26 cellular contexts compared by ENCODE assay signal in the genomic region with DNA sequence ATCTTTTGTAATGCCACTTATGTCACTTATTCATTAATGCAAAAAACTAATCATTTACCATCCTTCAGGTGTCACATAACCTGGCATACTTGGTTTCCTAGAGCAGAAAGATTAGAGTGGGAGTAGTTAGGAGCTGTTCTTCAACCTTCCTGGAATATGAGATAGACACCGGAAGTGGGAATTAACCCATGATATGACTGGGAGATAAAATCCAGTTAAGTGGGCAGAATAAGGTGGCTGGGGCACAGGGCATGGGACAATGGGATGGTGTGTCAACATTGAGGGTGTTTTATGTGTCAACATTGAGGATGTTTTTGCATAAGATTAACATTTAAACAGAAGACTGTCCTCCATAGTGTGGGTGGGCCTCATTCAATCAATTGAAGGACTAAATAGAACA.
"Had no signal": no experiment of that assay in that cellular context is flagged by ENCODE, and none has a peak within 500 bp of the region (broad histone marks: within the 10 kb centered on the region; RNA-seq: fewer than 3 reads in every experiment).

No MANE protein-coding gene starts in this region.

- ATAC-seq: natural killer cell; stimulated activated memory B cell treated with anti-CD40 and anti-IgM and Interleukin-4, amounts not matched to agents 10 μg/mL and 1 μg/mL and 100 μg/mL, for 72 hours; stimulated activated naive CD8-positive, alpha-beta T cell treated with anti-CD3 and anti-CD28 coated beads, Interleukin-15, Interleukin-2, amounts not matched to agents 100 U/mL and 50 U/mL, for 24 hours; upper lobe of right lung had no signal

- H3K27ac ChIP-seq: left ventricle myocardium inferior, neural progenitor cell, neutrophil, right atrium auricular region, stomach, testis, thyroid gland, upper lobe of right lung had no signal

- H3K36me3 ChIP-seq: left ventricle myocardium inferior, neural progenitor cell, neutrophil, right atrium auricular region, right lobe of liver, stomach, thyroid gland, upper lobe of right lung had no signal

- H3K4me2 ChIP-seq: hepatocyte, neural progenitor cell, smooth muscle cell had no signal

- H3K9ac ChIP-seq: neural progenitor cell had no signal

- H3K4me3 ChIP-seq: hepatocyte, left ventricle myocardium inferior, lung, neural progenitor cell, right atrium auricular region, right lobe of liver, smooth muscle cell, stomach, testis, thyroid gland, upper lobe of right lung had no signal

- DNase-seq: islet precursor cell; left ventricle myocardium inferior; mesendoderm; naive B cell; natural killer cell; nephron progenitor cell; occipital lobe; stimulated activated CD4-positive, alpha-beta T cell treated with anti-CD3 and anti-CD28 coated beads, Interleukin-1b, Interleukin-23, amount 100 ng/mL, for 48 hours; stimulated activated CD4-positive, alpha-beta T cell treated with anti-CD3 and anti-CD28 coated beads, Interleukin-2, amount 100 ng/mL, for 48 hours; stimulated activated CD4-positive, alpha-beta T cell treated with anti-CD3 and anti-CD28 coated beads, Interleukin-4, amount 100 ng/mL, for 4 hours; stimulated activated CD8-positive, alpha-beta memory T cell treated with anti-CD3 and anti-CD28 coated beads, Interleukin-4, amount 100 ng/mL, for 48 hours; stimulated activated naive CD8-positive, alpha-beta T cell treated with anti-CD3 and anti-CD28 coated beads, Interleukin-15, Interleukin-2, amounts not matched to agents 100 U/mL and 50 U/mL, for 24 hours; stomach; testis; thyroid gland; trophoblast cell; upper lobe of right lung had no signal

- FAIRE-seq: urothelium cell line had no signal

- H3K9me3 ChIP-seq: left ventricle myocardium inferior, neutrophil, right atrium auricular region, right lobe of liver, stomach, testis, thyroid gland, upper lobe of right lung had no signal

- H3K79me2 ChIP-seq: hepatocyte had no signal

- H3K27me3 ChIP-seq: hepatocyte, neural progenitor cell, neutrophil, right atrium auricular region, right lobe of liver, stomach, testis, thyroid gland, upper lobe of right lung had no signal

- H3K4me1 ChIP-seq: neural progenitor cell, stomach, thyroid gland, upper lobe of right lung had no signal

- H2AFZ ChIP-seq: hepatocyte, neural progenitor cell had no signal
